ENCODE assay signal across 2 cellular contexts in the genomic region with DNA sequence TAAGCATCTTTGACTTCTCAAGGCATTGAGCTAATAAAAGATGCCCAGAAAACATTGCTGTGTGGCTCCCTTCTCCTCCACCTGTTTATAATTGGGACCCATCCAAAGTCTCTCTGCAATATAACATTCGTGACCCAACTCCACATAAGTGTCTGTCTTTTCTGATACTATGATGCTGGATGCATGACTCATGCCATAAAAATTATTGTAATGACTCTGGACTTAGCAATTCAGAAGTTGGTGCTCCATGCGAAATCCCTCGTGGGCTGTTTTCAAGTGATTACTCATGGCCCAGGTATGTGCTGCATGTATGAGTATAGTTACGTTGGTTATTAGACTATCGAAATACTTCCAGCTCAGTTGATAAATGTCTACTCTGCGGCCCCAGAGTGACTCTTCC.
A peak's percentile ranks its signal among the peaks of the same experiment; 100 is the strongest.
TF ChIP-seq lines count a peak whose summit lies in the region.

No MANE protein-coding gene starts in this region.

TF ChIP-seq in K562, 482 proteins besides CTCF, POLR2A, EP300 and RAD21:
- TF ChIP-seq, protein P1, sequence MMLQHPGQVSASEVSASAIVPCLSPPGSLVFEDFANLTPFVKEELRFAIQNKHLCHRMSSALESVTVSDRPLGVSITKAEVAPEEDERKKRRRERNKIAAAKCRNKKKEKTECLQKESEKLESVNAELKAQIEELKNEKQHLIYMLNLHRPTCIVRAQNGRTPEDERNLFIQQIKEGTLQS (IDR thresholded peaks at IDR 0.05): 0 out of 2 replicates have a peak, but pooled peaks have one; percentile 11
- TF ChIP-seq, protein P1 (CRISPR knock-in tag; conservative IDR thresholded peaks at IDR 0.05): no peak
- TF ChIP-seq BCOR (IDR thresholded peaks at IDR 0.05): no peak

TF ChIP-seq in HepG2, 621 proteins besides CTCF, POLR2A, EP300 and RAD21:
- TF ChIP-seq ZNF468 (CRISPR knock-in tag; IDR thresholded peaks at IDR 0.05) (no peak), ZNF629 (CRISPR knock-in tag; conservative IDR thresholded peaks at IDR 0.05) (no peak), FOSL2 (CRISPR knock-in tag; IDR thresholded peaks at IDR 0.05) (peak; percentile 59), ZBTB7B (CRISPR knock-in tag; IDR thresholded peaks at IDR 0.05) (no peak)
- TF ChIP-seq, protein P2, sequence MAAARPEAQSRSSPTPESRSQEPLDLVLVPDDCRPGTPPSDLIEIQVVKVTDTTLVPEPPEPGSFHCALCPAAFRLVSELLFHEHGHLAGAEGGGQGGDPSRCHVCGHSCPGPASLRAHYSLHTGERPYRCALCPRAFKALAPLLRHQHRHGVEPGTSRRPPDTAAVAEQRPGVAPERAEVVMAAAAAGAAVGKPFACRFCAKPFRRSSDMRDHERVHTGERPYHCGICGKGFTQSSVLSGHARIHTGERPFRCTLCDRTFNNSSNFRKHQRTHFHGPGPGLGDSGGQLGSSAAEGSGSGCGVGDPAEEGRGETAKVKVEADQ (CRISPR knock-in tag; IDR thresholded peaks at IDR 0.05; ENCODE audit: borderline replicate concordance): no peak
